ENCODE assay signal across 9 cellular contexts in the genomic region with DNA sequence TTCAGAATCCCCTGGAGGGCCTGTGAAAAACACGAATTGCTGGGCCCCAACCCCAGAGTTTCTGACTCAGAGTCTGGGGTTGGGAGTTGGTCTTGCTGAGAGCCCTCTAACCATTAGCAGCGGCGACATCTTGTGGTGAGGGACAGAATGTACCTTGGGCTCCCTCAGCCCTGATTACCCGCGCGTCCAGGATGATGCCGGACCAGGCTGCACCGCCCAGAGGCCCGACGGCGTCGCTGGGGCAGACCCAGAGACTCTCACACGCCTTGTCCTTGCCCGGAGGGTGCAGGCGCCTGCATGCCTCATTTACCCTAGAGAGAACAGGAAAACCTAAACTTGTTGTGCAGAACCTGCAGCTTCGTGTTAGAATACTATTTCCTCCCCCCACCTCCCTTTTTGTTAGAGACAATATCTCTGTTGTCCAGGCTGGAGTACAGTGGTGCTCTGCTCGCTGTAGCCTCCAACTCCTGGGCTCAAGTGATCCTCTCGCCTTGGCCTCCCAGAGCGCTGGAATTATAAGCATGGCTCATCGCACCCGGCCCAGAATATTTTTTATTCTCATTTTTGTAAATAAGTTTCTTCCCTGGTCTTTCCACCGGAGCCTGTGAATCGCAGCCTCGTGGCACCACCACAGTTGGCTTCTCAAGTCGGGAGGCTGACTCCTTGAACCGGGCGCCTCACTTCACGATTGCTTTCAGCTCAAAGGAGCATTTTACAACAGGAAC. TPM values are rescaled to one million over a fixed set of nuclear protein-coding genes. Genes with fewer than 3 reads are reported as not detected.
A peak's percentile ranks its signal among the peaks of the same experiment; 100 is the strongest.
DNase-seq lines count a peak whose midpoint lies in the region; ATAC-seq and TF ChIP-seq lines count a peak whose summit lies in the region.
"Had no signal": no experiment of that assay in that cellular context is flagged by ENCODE, and none has a peak within 500 bp of the region (broad histone marks: within the 10 kb centered on the region; RNA-seq: fewer than 3 reads in every experiment).

No MANE protein-coding gene starts in this region.

- TF ChIP-seq CTCF in DOHH2 (IDR thresholded peaks at IDR 0.05; ENCODE audit: low read depth, low read length, poor library complexity, severe bottlenecking) (peak; percentile 79), Panc1 (IDR thresholded peaks at IDR 0.05) (peak; percentile 91), fibroblast of mammary gland (conservative IDR thresholded peaks at IDR 0.05; ENCODE audit: control insufficient read depth, insufficient read depth, low read depth, low read length) (peak; percentile 80), neural cell (IDR thresholded peaks at IDR 0.05; ENCODE audit: poor library complexity, severe bottlenecking) (peak; percentile 85)

- H3K36me3 ChIP-seq in DOHH2 (ENCODE audit: control insufficient read depth, low read length) (no peaks in the 10 kb centered on the region), Panc1 (ENCODE audit: control insufficient read depth, insufficient read depth, low read length) (no peaks in the 10 kb centered on the region), neural cell (ENCODE audit: insufficient read depth, low read length) (no peaks in the 10 kb centered on the region)

- peak; percentile 62 for ATAC-seq in GM21786 (IDR thresholded peaks at IDR 0.05; ENCODE audit: unreplicated experiment)
- ATAC-seq in Panc1 = peak; percentile 87

- POLR2A ChIA-PET in Panc1 (lab: Charles Lee) = interaction anchor here (0.6 kb wide), 1 partner anchor 132 kb away, joined by 5 read pairs; no protein-coding TSS in a partner anchor

- peaks cover 24% of the 10 kb centered on the region for H3K4me1 Mint-ChIP-seq in activated T-cell treated with anti-CD3 and anti-CD28 coated beads, Interleukin-2, amount 50 U/mL, for 24 hours (ENCODE audit: low read depth)
- H3K4me1 Mint-ChIP-seq in stimulated activated naive CD8-positive, alpha-beta T cell treated with anti-CD3 and anti-CD28 coated beads, Interleukin-15, Interleukin-2, amounts not matched to agents 100 ng/mL and 50 ng/mL, for 24 hours (ENCODE audit: low read depth) = peaks cover 38% of the 10 kb centered on the region

- H3K9ac ChIP-seq in neural cell (ENCODE audit: low read length) = no peak overlapping the region

- H3K27me3 ChIP-seq in DOHH2 (ENCODE audit: control insufficient read depth, low read length) (peaks cover 22% of the 10 kb centered on the region), Panc1 (ENCODE audit: control insufficient read depth, insufficient read depth, low read length) (no peaks in the 10 kb centered on the region), neural cell (ENCODE audit: insufficient read depth, low read depth, low read length) (peaks cover 4% of the 10 kb centered on the region)

- peak; percentile 80 for TF ChIP-seq RAD21 in neural cell (conservative IDR thresholded peaks at IDR 0.05)

- BruUV-seq in Panc1 (replicated peaks; lab: Mats Ljungman, UMichigan) = no TSS peak

- no peak overlapping the region for H3K27ac Mint-ChIP-seq in activated T-cell treated with anti-CD3 and anti-CD28 coated beads, Interleukin-2, amount 50 U/mL, for 24 hours
- H3K27ac Mint-ChIP-seq in stimulated activated naive CD8-positive, alpha-beta T cell treated with anti-CD3 and anti-CD28 coated beads, Interleukin-15, Interleukin-2, amounts not matched to agents 100 ng/mL and 50 ng/mL, for 24 hours = peak overlapping the region; percentile 58

- H3K4me3 ChIP-seq in DOHH2 (ENCODE audit: low read length) = no peak overlapping the region
- peak overlapping the region in 1 of 2 experiments; percentile 36; a peak in 2 of 4 replicates for H3K4me3 ChIP-seq in Panc1 (ENCODE audit: low read depth in 2 of 2, low read length in 2 of 2)
- H3K4me3 ChIP-seq in fibroblast of mammary gland (ENCODE audit: control insufficient read depth, low read depth, low read length) = no peak overlapping the region
- no peak overlapping the region for H3K4me3 ChIP-seq in neural cell (ENCODE audit: low read length)

- H4K20me1 ChIP-seq in DOHH2 (ENCODE audit: control insufficient read depth, insufficient read depth, low read depth, low read length) (no peaks in the 10 kb centered on the region), neural cell (ENCODE audit: insufficient read depth) (no peaks in the 10 kb centered on the region)

- no peak overlapping the region for H2AFZ ChIP-seq in neural cell (ENCODE audit: low read depth, low read length)

- H3K4me1 ChIP-seq in DOHH2 (ENCODE audit: control insufficient read depth, low read length) = peaks cover 16% of the 10 kb centered on the region
- peaks cover 22% of the 10 kb centered on the region for H3K4me1 ChIP-seq in Panc1 (ENCODE audit: control insufficient read depth, insufficient read depth, low read length)

- H3K27ac ChIP-seq in DOHH2 (ENCODE audit: low read depth, low read length) (no peak overlapping the region), Panc1 (ENCODE audit: low read length) (peak overlapping the region; percentile 70), neural cell (ENCODE audit: low read length) (no peak overlapping the region)

- no peaks in the 10 kb centered on the region for H3F3A ChIP-seq in DOHH2 (ENCODE audit: control insufficient read depth, insufficient read depth)
- no peaks in the 10 kb centered on the region for H3F3A ChIP-seq in neural cell (ENCODE audit: insufficient read depth, low read length, poor library complexity, severe bottlenecking)

- DNase-seq in KG1 (lab: John Stamatoyannopoulos, UW) (peak; percentile 63), Panc1 (ENCODE audit: low read depth, low spot score) (peak; percentile 66), fibroblast of mammary gland (ENCODE audit: low read depth) (peak; percentile 87)
- peak; percentile 83 for DNase-seq in activated T-cell treated with anti-CD3 and anti-CD28 coated beads, Interleukin-2, amount 50 U/mL, for 24 hours

- in situ Hi-C loops in Panc1 (cut with HindIII; ENCODE audit: low pct_unique_long_range_greater_than_20kb, low sequenced_read_pairs) = no loop called here

- no peaks in the 10 kb centered on the region for H3K36me3 Mint-ChIP-seq in activated T-cell treated with anti-CD3 and anti-CD28 coated beads, Interleukin-2, amount 50 U/mL, for 24 hours (ENCODE audit: low read depth)
- H3K36me3 Mint-ChIP-seq in stimulated activated naive CD8-positive, alpha-beta T cell treated with anti-CD3 and anti-CD28 coated beads, Interleukin-15, Interleukin-2, amounts not matched to agents 100 ng/mL and 50 ng/mL, for 24 hours (ENCODE audit: low read depth) = no peaks in the 10 kb centered on the region

- peak overlapping the region; percentile 57 for H3K4me2 ChIP-seq in DOHH2 (ENCODE audit: low read length)
- H3K4me2 ChIP-seq in neural cell (ENCODE audit: low read length) = no peak overlapping the region

- peaks cover 2% of the 10 kb centered on the region for H3K27me3 Mint-ChIP-seq in activated T-cell treated with anti-CD3 and anti-CD28 coated beads, Interleukin-2, amount 50 U/mL, for 24 hours
- peaks cover 6% of the 10 kb centered on the region for H3K27me3 Mint-ChIP-seq in stimulated activated naive CD8-positive, alpha-beta T cell treated with anti-CD3 and anti-CD28 coated beads, Interleukin-15, Interleukin-2, amounts not matched to agents 100 ng/mL and 50 ng/mL, for 24 hours

- H3K9me3 ChIP-seq in DOHH2 (ENCODE audit: control insufficient read depth, insufficient read depth, low read length) (no peaks in the 10 kb centered on the region), Panc1 (ENCODE audit: control insufficient read depth, insufficient read depth, low read depth, low read length) (no peaks in the 10 kb centered on the region), neural cell (ENCODE audit: low read length) (no peaks in the 10 kb centered on the region)

- no peaks in the 10 kb centered on the region for H3K9me3 Mint-ChIP-seq in activated T-cell treated with anti-CD3 and anti-CD28 coated beads, Interleukin-2, amount 50 U/mL, for 24 hours
- no peaks in the 10 kb centered on the region for H3K9me3 Mint-ChIP-seq in stimulated activated naive CD8-positive, alpha-beta T cell treated with anti-CD3 and anti-CD28 coated beads, Interleukin-15, Interleukin-2, amounts not matched to agents 100 ng/mL and 50 ng/mL, for 24 hours

- TF ChIP-seq EP300 in neural cell (conservative IDR thresholded peaks at IDR 0.05; ENCODE audit: poor library complexity, severe bottlenecking) = no peak

- H3K9me2 ChIP-seq in DOHH2 (replicated peaks; ENCODE audit: control insufficient read depth, low read length) (no peaks in the 10 kb centered on the region), neural cell (ENCODE audit: insufficient read depth, low read length) (no peaks in the 10 kb centered on the region)

- intact Hi-C loops in Panc1 (cut with micrococcal nuclease; ENCODE audit: unreplicated experiment) = loop anchor here (1.0 to 2.0 kb wide), 3 partner anchors 43 to 191 kb away; no protein-coding TSS in a partner anchor

- H3K79me2 ChIP-seq in DOHH2 (ENCODE audit: control insufficient read depth, low read length) (no peaks in the 10 kb centered on the region), neural cell (replicated peaks; ENCODE audit: insufficient read depth, low read length) (no peaks in the 10 kb centered on the region)

- CTCF ChIA-PET in Panc1 (lab: Charles Lee) = interaction anchor here (0.8 to 1.3 kb wide), 3 partner anchors 28 to 193 kb away, joined by 3 to 6 read pairs (median 6); no protein-coding TSS in a partner anchor

- H3K4me3 Mint-ChIP-seq in activated T-cell treated with anti-CD3 and anti-CD28 coated beads, Interleukin-2, amount 50 U/mL, for 24 hours = peak overlapping the region; percentile 41
- peak overlapping the region; percentile 68 for H3K4me3 Mint-ChIP-seq in stimulated activated naive CD8-positive, alpha-beta T cell treated with anti-CD3 and anti-CD28 coated beads, Interleukin-15, Interleukin-2, amounts not matched to agents 100 ng/mL and 50 ng/mL, for 24 hours

TF ChIP-seq in neural cell, 6 proteins besides CTCF, POLR2A, EP300 and RAD21 (continues in another document):
- TF ChIP-seq TAF1 (IDR thresholded peaks at IDR 0.05; ENCODE audit: low read depth) = no peak

RNA-seq across cellular contexts. Expression of a gene that starts 22.2 kb away (rescaled TPM):
- not detected for total RNA-seq in Panc1 (2021; ENCODE audit: unreplicated experiment)
- polyA plus RNA-seq in Panc1 (2012; ENCODE audit: insufficient read length) = not detected
- polyA plus RNA-seq in neural cell = 0.11 and 1.0 TPM in 2 replicates
- 0.24 and 0.58 TPM in 2 replicates for polyA minus RNA-seq in neural cell
- total RNA-seq: temporal lobe had no signal
